ENCODE assay signal across 15 cellular contexts in genomic region chr3:142563491-142563997, GRCh38. TPM values are rescaled to one million over a fixed set of nuclear protein-coding genes. Genes with fewer than 3 reads are reported as not detected.
DNase-seq lines count a peak whose midpoint lies in the region; ATAC-seq lines count a peak whose summit lies in the region.
"Had no signal": no experiment of that assay in that cellular context is flagged by ENCODE, and none has a peak within 500 bp of the region (broad histone marks: within the 10 kb centered on the region; RNA-seq: fewer than 3 reads in every experiment).

No MANE protein-coding gene starts in this region.

- peak in 1 of 2 donors; percentile 60 for ATAC-seq in activated T-cell treated with anti-CD3 and anti-CD28 coated beads, Interleukin-2, amount 50 U/mL, for 72 hours (replicated peaks in 1 of 2)
- ATAC-seq in stimulated activated effector memory CD8-positive, alpha-beta T cell treated with anti-CD3 and anti-CD28 coated beads, Interleukin-12 subunit alpha, Interleukin-12 subunit beta, amount 100 ng/mL, for 72 hours = peak; percentile 46
- no peak for ATAC-seq in HG03432 (IDR thresholded peaks at IDR 0.05; ENCODE audit: unreplicated experiment)
- ATAC-seq in HG02938 (IDR thresholded peaks at IDR 0.05; ENCODE audit: unreplicated experiment) = no peak
- ATAC-seq: A549 had no signal

- intact Hi-C loops in activated CD4-positive, alpha-beta memory T cell treated with anti-CD3 and anti-CD28 coated beads for 36 hours (cut with micrococcal nuclease) = no loop called here

- H3K4me1 Mint-ChIP-seq in activated T-cell treated with anti-CD3 and anti-CD28 coated beads, Interleukin-2, amount 50 U/mL, for 72 hours (ENCODE audit: low read depth) = peaks cover 11% of the 10 kb centered on the region
- H3K4me1 Mint-ChIP-seq in activated CD4-positive, alpha-beta memory T cell treated with anti-CD3 and anti-CD28 coated beads for 36 hours (ENCODE audit: low read depth) = peaks cover 14% of the 10 kb centered on the region
- H3K4me1 Mint-ChIP-seq in stimulated activated effector memory CD8-positive, alpha-beta T cell treated with anti-CD3 and anti-CD28 coated beads, Interleukin-12 subunit alpha, Interleukin-12 subunit beta, amount 100 ng/mL, for 72 hours = peaks cover 11% of the 10 kb centered on the region

- CTCF ChIA-PET in activated CD4-positive, alpha-beta memory T cell treated with anti-CD3 and anti-CD28 coated beads for 36 hours (lab: Charles Lee) = no interaction called here

- peak overlapping the region in 1 of 2 donors; percentile 63 for H3K4me3 Mint-ChIP-seq in activated T-cell treated with anti-CD3 and anti-CD28 coated beads, Interleukin-2, amount 50 U/mL, for 72 hours
- no peak overlapping the region for H3K4me3 Mint-ChIP-seq in activated CD4-positive, alpha-beta memory T cell treated with anti-CD3 and anti-CD28 coated beads for 36 hours
- H3K4me3 Mint-ChIP-seq in stimulated activated effector memory CD8-positive, alpha-beta T cell treated with anti-CD3 and anti-CD28 coated beads, Interleukin-12 subunit alpha, Interleukin-12 subunit beta, amount 100 ng/mL, for 72 hours = no peak overlapping the region
- H3K4me3 Mint-ChIP-seq: CD8-positive, alpha-beta memory T cell had no signal

- no peak for DNase-seq in activated T-cell treated with anti-CD3 and anti-CD28 coated beads, Interleukin-2, amount 50 U/mL, for 72 hours
- DNase-seq in activated T-cell treated with anti-CD3 and anti-CD28 coated beads, Interleukin-2, amount 50 U/mL, for 1 hour = no peak
- DNase-seq in activated CD4-positive, alpha-beta memory T cell treated with anti-CD3 and anti-CD28 coated beads for 36 hours = no peak
- DNase-seq in kidney glomerular epithelial cell (lab: John Stamatoyannopoulos, UW) = peak; percentile 8
- DNase-seq in stimulated activated effector memory CD8-positive, alpha-beta T cell treated with anti-CD3 and anti-CD28 coated beads, Interleukin-12 subunit alpha, Interleukin-12 subunit beta, amount 100 ng/mL, for 72 hours (ENCODE audit: low spot score in 2 of 2) = no peak
- DNase-seq: CD8-positive, alpha-beta memory T cell; DMS 273 treated with DMSO at 0.1 percent for 48 hours; GF-D8; NCI-H1436; NCI-H2081; NCI-H774; RPMI8226 had no signal

- no peaks in the 10 kb centered on the region for H3K9me3 Mint-ChIP-seq in activated T-cell treated with anti-CD3 and anti-CD28 coated beads, Interleukin-2, amount 50 U/mL, for 72 hours
- no peaks in the 10 kb centered on the region for H3K9me3 Mint-ChIP-seq in activated CD4-positive, alpha-beta memory T cell treated with anti-CD3 and anti-CD28 coated beads for 36 hours
- H3K9me3 Mint-ChIP-seq in stimulated activated effector memory CD8-positive, alpha-beta T cell treated with anti-CD3 and anti-CD28 coated beads, Interleukin-12 subunit alpha, Interleukin-12 subunit beta, amount 100 ng/mL, for 72 hours = no peaks in the 10 kb centered on the region
- H3K9me3 Mint-ChIP-seq: CD8-positive, alpha-beta memory T cell had no signal

- H3K36me3 Mint-ChIP-seq in activated T-cell treated with anti-CD3 and anti-CD28 coated beads, Interleukin-2, amount 50 U/mL, for 72 hours (ENCODE audit: insufficient read depth in 2 of 2) = peaks cover 3 to 14% of the 10 kb centered on the region in 2 donors
- H3K36me3 Mint-ChIP-seq in activated CD4-positive, alpha-beta memory T cell treated with anti-CD3 and anti-CD28 coated beads for 36 hours = peaks cover 36% of the 10 kb centered on the region
- H3K36me3 Mint-ChIP-seq in stimulated activated effector memory CD8-positive, alpha-beta T cell treated with anti-CD3 and anti-CD28 coated beads, Interleukin-12 subunit alpha, Interleukin-12 subunit beta, amount 100 ng/mL, for 72 hours = peaks cover 87% of the 10 kb centered on the region

- POLR2A ChIA-PET in activated CD4-positive, alpha-beta memory T cell treated with anti-CD3 and anti-CD28 coated beads for 36 hours (lab: Charles Lee) = interaction anchor here (1.4 kb wide), 1 partner anchor 15 kb away, joined by 9 read pairs; the partner anchor contains the start of gene ATR

- no peaks in the 10 kb centered on the region for H3K27me3 Mint-ChIP-seq in activated T-cell treated with anti-CD3 and anti-CD28 coated beads, Interleukin-2, amount 50 U/mL, for 72 hours (ENCODE audit: low read depth)
- no peaks in the 10 kb centered on the region for H3K27me3 Mint-ChIP-seq in activated CD4-positive, alpha-beta memory T cell treated with anti-CD3 and anti-CD28 coated beads for 36 hours
- H3K27me3 Mint-ChIP-seq: CD8-positive, alpha-beta memory T cell had no signal

- peak overlapping the region; percentile 85 for H3K27ac Mint-ChIP-seq in activated T-cell treated with anti-CD3 and anti-CD28 coated beads, Interleukin-2, amount 50 U/mL, for 72 hours
- H3K27ac Mint-ChIP-seq in activated CD4-positive, alpha-beta memory T cell treated with anti-CD3 and anti-CD28 coated beads for 36 hours = peak overlapping the region; percentile 88
- H3K27ac Mint-ChIP-seq in stimulated activated effector memory CD8-positive, alpha-beta T cell treated with anti-CD3 and anti-CD28 coated beads, Interleukin-12 subunit alpha, Interleukin-12 subunit beta, amount 100 ng/mL, for 72 hours = peak overlapping the region; percentile 14

RNA-seq across cellular contexts. Expression of gene ATR, which starts 15.0 kb away (rescaled TPM):
- total RNA-seq in activated T-cell treated with anti-CD3 and anti-CD28 coated beads, Interleukin-2, amount 50 U/mL, for 72 hours = 10 to 100 TPM; 27.3 to 34.8 TPM
- total RNA-seq in activated CD4-positive, alpha-beta memory T cell treated with anti-CD3 and anti-CD28 coated beads for 36 hours = 10 to 100 TPM; 41.6 to 42.3 TPM

RNA-seq across cellular contexts. Expression of gene PLS1, which starts 32.6 kb away (rescaled TPM):
- total RNA-seq in activated T-cell treated with anti-CD3 and anti-CD28 coated beads, Interleukin-2, amount 50 U/mL, for 72 hours = 1 to 10 TPM; 3.2 to 5.3 TPM
- 1 to 10 TPM; 4.5 to 5.7 TPM for total RNA-seq in activated CD4-positive, alpha-beta memory T cell treated with anti-CD3 and anti-CD28 coated beads for 36 hours

Comparison
In these comparisons a context has a peak if more than half of its experiments do, and no peak if none do; other contexts are left out.
1. H3K27ac Mint-ChIP-seq: peak in every context shown above with its lines; median percentile 88 in activated CD4-positive, alpha-beta memory T cell treated with anti-CD3 and anti-CD28 coated beads for 36 hours; 85 in activated T-cell treated with anti-CD3 and anti-CD28 coated beads, Interleukin-2, amount 50 U/mL, for 72 hours; 14 in stimulated activated effector memory CD8-positive, alpha-beta T cell treated with anti-CD3 and anti-CD28 coated beads, Interleukin-12 subunit alpha, Interleukin-12 subunit beta, amount 100 ng/mL, for 72 hours.